In genomic region chr3:51778554-51778953, GRCh38 we compare ENCODE assay signal across 1 cellular context.
TF ChIP-seq lines count a peak whose summit lies in the region.

No MANE protein-coding gene starts in this region.

TF ChIP-seq in H1, 55 proteins besides CTCF, POLR2A, EP300 and RAD21:
- TF ChIP-seq GABPA (IDR thresholded peaks at IDR 0.05; ENCODE audit: borderline replicate concordance, insufficient read depth, low read length) (no peak), USF2 (IDR thresholded peaks at IDR 0.05; ENCODE audit: low read length) (no peak), CTBP2 (IDR thresholded peaks at IDR 0.05; ENCODE audit: borderline replicate concordance, insufficient read depth, insufficient read length, low read length) (no peak), HDAC2 (IDR thresholded peaks at IDR 0.05; ENCODE audit: borderline replicate concordance in 1 of 2, low read depth in 2 of 2, low read length in 2 of 2) (no peak), ATF3 (IDR thresholded peaks at IDR 0.05; ENCODE audit: insufficient read depth, low read depth, low read length) (no peak), BCL11A (IDR thresholded peaks at IDR 0.05; ENCODE audit: low read depth in 2 of 2, low read length in 2 of 2) (no peak), TAF1 (IDR thresholded peaks at IDR 0.05; ENCODE audit: low read depth, low read length) (no peak), POLR2AphosphoS5 (IDR thresholded peaks at IDR 0.05; ENCODE audit: low read depth, low read length) (no peak), E2F6 (IDR thresholded peaks at IDR 0.05) (no peak)
